ENCODE assay signal across 8 cellular contexts in genomic region chr19:47719047-47719885, GRCh38. TPM values are rescaled to one million over a fixed set of nuclear protein-coding genes. Genes with fewer than 3 reads are reported as not detected.
DNase-seq lines count a peak whose midpoint lies in the region; ATAC-seq, FAIRE-seq and TF ChIP-seq lines count a peak whose summit lies in the region.

No MANE protein-coding gene starts in this region.

- CTCF ChIA-PET in T-cell (lab: Charles Lee), result interaction anchor here (0.6 to 1.3 kb wide), 2 partner anchors 18 to 291 kb away, joined by 4 to 7 read pairs; no protein-coding TSS in a partner anchor

- DNase-seq in DMS 273 treated with DMSO at 0.1 percent for 48 hours (lab: John Stamatoyannopoulos, UW) (peak; percentile 94), SK-N-DZ (ENCODE audit: low spot score) (peak; percentile 78), globus pallidus (ENCODE audit: low spot score) (peak; percentile 55), pancreas (peak; percentile 65 to 89 (median 80)), immature natural killer cell (no peak), T-cell (no peak)
- no peak for DNase-seq in stimulated activated naive CD4-positive, alpha-beta T cell treated with Interleukin-2 at 50 U/mL for 16 hours (lab: John Stamatoyannopoulos, UW)

- H3K27me3 Mint-ChIP-seq in immature natural killer cell (ENCODE audit: low read depth in 3 of 3), result peaks cover 0 to 14% (median 14%) of the 10 kb centered on the region in 3 donors
- peaks cover 29 to 43% of the 10 kb centered on the region in 2 donors for H3K27me3 Mint-ChIP-seq in T-cell

- no peaks in the 10 kb centered on the region for H3K27me3 ChIP-seq in pancreas

- ATAC-seq in pancreas (peak; percentile 67 to 76 (median 74)), HG02870 (IDR thresholded peaks at IDR 0.05; ENCODE audit: unreplicated experiment) (no peak), T-cell (replicated peaks in 1 of 4) (no peak)

- H3K4me3 ChIP-seq in pancreas, result no peak overlapping the region

- no peaks in the 10 kb centered on the region for H3K36me3 Mint-ChIP-seq in immature natural killer cell
- H3K36me3 Mint-ChIP-seq in T-cell, result no peaks in the 10 kb centered on the region

- POLR2A ChIA-PET in T-cell (lab: Charles Lee), result no interaction called here

- no peak overlapping the region for H3K4me3 Mint-ChIP-seq in immature natural killer cell
- H3K4me3 Mint-ChIP-seq in T-cell, result no peak overlapping the region

- intact Hi-C loops in pancreas (cut with DNase I), result loop anchor here in 2 of 3 donors (10.0 kb wide), 1 partner anchor 66 kb away; no protein-coding TSS in a partner anchor

- no peaks in the 10 kb centered on the region for H3K9me3 ChIP-seq in pancreas

- FAIRE-seq in pancreas (lab: Jason Lieb, UNC), result no peak

- H3K4me1 Mint-ChIP-seq in immature natural killer cell (no peaks in the 10 kb centered on the region), T-cell (no peaks in the 10 kb centered on the region)

- peaks cover 11 to 12% (median 12%) of the 10 kb centered on the region in 3 donors for H3K4me1 ChIP-seq in pancreas

- peaks cover 0 to 8% (median 0%) of the 10 kb centered on the region in 3 donors for H3K36me3 ChIP-seq in pancreas

- H3K27ac Mint-ChIP-seq in immature natural killer cell (no peak overlapping the region), T-cell (no peak overlapping the region)

- H3K9me3 Mint-ChIP-seq in immature natural killer cell (no peaks in the 10 kb centered on the region), T-cell (peaks cover 0 to 4% (median under 1%) of the 10 kb centered on the region in 3 donors)

- no peak for TF ChIP-seq CTCF in pancreas (IDR thresholded peaks at IDR 0.05)

- peak overlapping the region; percentile 28 to 71 (median 56) for H3K27ac ChIP-seq in pancreas

- 8 to 13% methylated on average over 23 to 27 of the region's 27 CpGs for WGBS in pancreas, 2 donors

RNA-seq across cellular contexts. Expression of gene EHD2, which starts 6.0 kb away (rescaled TPM):
- polyA plus RNA-seq in SK-N-DZ (2014; cell fraction: cytosol; rRNA removed), result 1.4 and 1.8 TPM in 2 replicates
- polyA plus RNA-seq in SK-N-DZ (2014; cell fraction: nucleus; rRNA removed), result 1.4 and 2.4 TPM in 2 replicates
- total RNA-seq in pancreas (10 to 100 TPM; 14.8 to 28.3 (median 21.6) TPM), T-cell (under 1 TPM; 0.28 to 0.70 (median 0.47) TPM)
- polyA plus RNA-seq in pancreas (10 to 100 TPM; 13.4 to 17.9 TPM), immature natural killer cell (not detected)

RNA-seq across cellular contexts. Expression of gene NOP53, which starts 26.1 kb away (rescaled TPM):
- polyA plus RNA-seq in SK-N-DZ (2014; cell fraction: cytosol; rRNA removed), result 59.7 and 71.5 TPM in 2 replicates
- 51.6 and 76.7 TPM in 2 replicates for polyA plus RNA-seq in SK-N-DZ (2014; cell fraction: nucleus; rRNA removed)
- total RNA-seq in pancreas (100 to 1,000 TPM; 297 to 510 (median 392) TPM), T-cell (1,000 to 10,000 TPM in 1 of 5 donors, 100 to 1,000 TPM in 4; 832 to 1,046 (median 935) TPM)
- polyA plus RNA-seq in pancreas (100 to 1,000 TPM; 304 to 576 TPM), immature natural killer cell (100 to 1,000 TPM in 2 of 3 donors, 10 to 100 TPM in 1; 72.0 to 234 (median 101) TPM)

RNA-seq across cellular contexts. Expression of gene SELENOW, which starts 59.2 kb away (rescaled TPM):
- polyA plus RNA-seq in SK-N-DZ (2014; cell fraction: cytosol; rRNA removed), result 93.6 and 100 TPM in 2 replicates
- polyA plus RNA-seq in SK-N-DZ (2014; cell fraction: nucleus; rRNA removed), result 68.9 and 83.5 TPM in 2 replicates
- total RNA-seq in pancreas (100 to 1,000 TPM in 1 of 6 donors, 10 to 100 TPM in 5; 55.4 to 139 (median 76.3) TPM), T-cell (100 to 1,000 TPM in 4 of 5 donors, 10 to 100 TPM in 1; 91.5 to 111 (median 101) TPM)
- polyA plus RNA-seq in pancreas (100 to 1,000 TPM; 286 to 291 TPM), immature natural killer cell (100 to 1,000 TPM; 294 to 618 (median 368) TPM)

Comparison
In these comparisons a context has a peak if more than half of its experiments do, and no peak if none do; other contexts are left out.
1. DNase-seq: peak in DMS 273 treated with DMSO at 0.1 percent for 48 hours (single experiment), SK-N-DZ (single experiment), globus pallidus (single experiment) and pancreas (6 of 6); none in immature natural killer cell (0 of 3), stimulated activated naive CD4-positive, alpha-beta T cell treated with Interleukin-2 at 50 U/mL for 16 hours (single experiment) and T-cell (0 of 34).
2. ATAC-seq: peak in pancreas (4 of 4); none in HG02870 (single experiment) and T-cell (0 of 4).
3. RNA of gene EHD2, which starts 6.0 kb away (total RNA-seq): 14.8 to 28.3 TPM in pancreas; 0.28 to 0.70 TPM in T-cell; every median in the first group is over 4 times any median in the second.